ENCODE assay signal across 26 cellular contexts in genomic region chr13:63972328-63972727, GRCh38.
"Had no signal": no experiment of that assay in that cellular context is flagged by ENCODE, and none has a peak within 500 bp of the region (broad histone marks: within the 10 kb centered on the region; RNA-seq: fewer than 3 reads in every experiment).

No MANE protein-coding gene starts in this region.

- H3K4me1 Mint-ChIP-seq: mesothelial cell of epicardium, naive B cell had no signal

- H3K4me1 ChIP-seq: esophagus squamous epithelium, gastrocnemius medialis, heart right ventricle, left lung, lower lobe of right lung had no signal

- H3K36me3 ChIP-seq: esophagus squamous epithelium, gastrocnemius medialis, heart right ventricle, left lung, lower lobe of right lung had no signal

- DNase-seq: dermis blood vessel endothelial cell; dorsolateral prefrontal cortex; effector CD4-positive, alpha-beta T cell; effector memory CD4-positive, alpha-beta T cell; erythroblast; esophagus squamous epithelium; foreskin fibroblast; foreskin melanocyte; gastrocnemius medialis; glutamatergic neuron; head of caudate nucleus; heart right ventricle; hippocampal formation; left cardiac atrium; left lung; left ventricle myocardium superior; lower lobe of right lung; mesenchymal stem cell; mucosa of descending colon; naive B cell had no signal

- H3K36me3 Mint-ChIP-seq: mesothelial cell of epicardium, naive B cell had no signal

- FAIRE-seq: colon, islet of Langerhans, keratinocyte had no signal

- H3K4me3 Mint-ChIP-seq: mesothelial cell of epicardium, naive B cell had no signal

- H3K27me3 Mint-ChIP-seq: naive B cell had no signal

- H3K9me3 ChIP-seq: esophagus squamous epithelium, gastrocnemius medialis, left lung, lower lobe of right lung had no signal

- H3K27ac ChIP-seq: coronary artery, dorsolateral prefrontal cortex, epithelial cell of prostate, esophagus squamous epithelium, gastrocnemius medialis, heart right ventricle, left lung, lower lobe of right lung had no signal

- H3K27me3 ChIP-seq: dorsolateral prefrontal cortex, esophagus squamous epithelium, gastrocnemius medialis, heart right ventricle, left lung had no signal

- H3K4me3 ChIP-seq: coronary artery, dorsolateral prefrontal cortex, esophagus squamous epithelium, gastrocnemius medialis, heart right ventricle, left lung, lower lobe of right lung, mucosa of descending colon had no signal

- H3K27ac Mint-ChIP-seq: mesothelial cell of epicardium, naive B cell had no signal
